ENCODE assay signal across 8 cellular contexts in the genomic region with DNA sequence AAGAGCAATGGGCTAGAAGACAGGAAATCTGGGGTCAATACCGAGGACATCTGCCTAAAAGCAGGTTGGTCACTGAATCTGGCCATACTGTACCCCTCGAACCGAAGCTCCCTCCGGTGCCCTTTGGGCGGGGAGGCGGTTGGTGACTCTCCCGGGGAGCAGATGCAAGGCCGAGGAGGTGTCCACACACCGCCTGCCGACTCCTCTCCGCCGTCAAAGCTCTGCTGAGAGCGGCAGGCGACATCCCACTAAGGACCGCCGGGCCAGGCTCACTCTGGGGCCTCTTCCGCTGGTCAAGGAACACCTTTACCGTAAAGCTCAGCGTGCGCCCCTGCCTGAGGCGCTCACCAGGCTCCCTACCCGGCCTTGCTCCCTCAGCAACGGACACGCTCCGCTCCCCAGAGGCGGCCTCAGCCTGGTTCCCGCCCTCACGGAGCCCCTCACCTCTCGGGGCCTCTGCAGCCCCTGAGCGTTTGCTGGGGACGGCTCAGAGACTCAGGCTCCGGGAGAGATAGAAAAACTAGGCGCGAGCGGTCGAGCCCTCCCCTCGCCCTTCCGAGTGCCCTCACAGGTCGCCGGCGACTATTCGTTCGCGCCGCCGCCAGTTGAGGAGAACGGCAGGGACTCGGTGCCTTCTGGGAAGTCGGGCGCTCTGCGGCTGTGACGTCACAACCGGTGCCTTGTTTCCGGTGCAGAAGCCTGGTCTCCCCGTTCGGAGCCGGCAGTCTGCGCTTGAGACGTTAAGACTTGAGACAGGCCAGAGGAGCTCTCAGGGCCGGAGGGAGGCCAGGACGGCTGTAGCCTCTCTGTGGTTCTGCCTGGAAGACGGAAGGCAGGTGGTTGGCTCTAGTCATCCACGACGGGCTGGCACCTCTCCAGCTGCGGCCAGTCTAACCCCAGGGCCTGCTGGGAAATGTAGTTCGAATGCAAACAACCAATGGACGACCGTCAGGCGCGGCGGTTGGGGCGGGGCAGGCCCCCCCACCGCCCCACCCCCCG. TPM values are rescaled to one million over a fixed set of nuclear protein-coding genes. Genes with fewer than 3 reads are reported as not detected.
DNase-seq lines count a peak whose midpoint lies in the region; ATAC-seq and TF ChIP-seq lines count a peak whose summit lies in the region.

ZNF200 (minus strand) TSS at position 616 of the 999 bp plus-strand sequence. CDS start 1,403 bp downstream, outside the sequence.

- H3K27me3 ChIP-seq in gastroesophageal sphincter (no peaks in the 10 kb centered on the region), neutrophil (no peaks in the 10 kb centered on the region)

- peak within 1 kb of the TSS; percentile 97 for H3K27ac Mint-ChIP-seq in HFFc6
- H3K27ac Mint-ChIP-seq in activated naive CD4-positive, alpha-beta T cell treated with anti-CD3 and anti-CD28 coated beads for 36 hours, result peak within 1 kb of the TSS; percentile 90

- peaks cover 22% of the 10 kb centered on the region for H3K9me3 Mint-ChIP-seq in HFFc6
- H3K9me3 Mint-ChIP-seq in activated naive CD4-positive, alpha-beta T cell treated with anti-CD3 and anti-CD28 coated beads for 36 hours, result peaks cover 18% of the 10 kb centered on the region

- 0 to 7% methylated on average over 3 to 7 of the region's 74 CpGs for WGBS in gastroesophageal sphincter (ENCODE audit: low coverage in 1 of 2), 2 donors

- H3K4me3 ChIP-seq in NB4 (ENCODE audit: low read depth, low read length) (peak within 1 kb of the TSS; percentile 95), gastroesophageal sphincter (peak within 1 kb of the TSS; percentile 53 to 68), neutrophil (ENCODE audit: low read depth in 1 of 2, low read length in 1 of 2) (peak within 1 kb of the TSS; percentile 86 to 95)

- intact Hi-C loops in activated naive CD4-positive, alpha-beta T cell treated with anti-CD3 and anti-CD28 coated beads for 36 hours (cut with micrococcal nuclease), result loop anchor here (1.0 to 2.0 kb wide), 7 partner anchors 20 to 166 kb away; partner anchors contain the start of genes OR1F1, TIGD7, ZNF174 and ZNF263

- CTCF ChIA-PET in activated naive CD4-positive, alpha-beta T cell treated with anti-CD3 and anti-CD28 coated beads for 36 hours (lab: Charles Lee), result interaction anchor here (0.6 kb wide), 1 partner anchor 87 kb away, joined by 5 read pairs; no protein-coding TSS in a partner anchor

- H3K4me1 ChIP-seq in gastroesophageal sphincter, result peaks cover 0 to 15% (median 0%) of the 10 kb centered on the region in 3 donors
- H3K4me1 ChIP-seq in neutrophil (ENCODE audit: control insufficient read depth in 1 of 2, insufficient read depth in 1 of 2, low read depth in 1 of 2, low read length in 1 of 2), result peaks cover 26 to 27% of the 10 kb centered on the region in 2 experiments

- H3K27ac ChIP-seq in gastroesophageal sphincter (peak within 1 kb of the TSS; percentile 40 to 98 (median 93)), neutrophil (peak within 1 kb of the TSS; percentile 99), substantia nigra (ENCODE audit: low read depth, low read length, poor library complexity, severe bottlenecking) (peak within 1 kb of the TSS; percentile 98)

- H3K4me1 Mint-ChIP-seq in HFFc6 (ENCODE audit: low read depth), result peaks cover 10% of the 10 kb centered on the region
- H3K4me1 Mint-ChIP-seq in activated naive CD4-positive, alpha-beta T cell treated with anti-CD3 and anti-CD28 coated beads for 36 hours (ENCODE audit: low read depth), result peaks cover 28% of the 10 kb centered on the region

- no peak for TF ChIP-seq EP300 in gastroesophageal sphincter (IDR thresholded peaks at IDR 0.05)

- H3K9me3 ChIP-seq in gastroesophageal sphincter (peaks cover 0 to 21% (median 0%) of the 10 kb centered on the region in 3 donors), neutrophil (no peaks in the 10 kb centered on the region)

- TF ChIP-seq POLR2A in NB4 (IDR thresholded peaks at IDR 0.05; ENCODE audit: extremely low read depth, insufficient read length), result peak; percentile 78
- peak; percentile 49 to 57 for TF ChIP-seq POLR2A in gastroesophageal sphincter (IDR thresholded peaks at IDR 0.05)

- peaks cover 47% of the 10 kb centered on the region for H3K36me3 Mint-ChIP-seq in HFFc6 (ENCODE audit: low read depth)
- H3K36me3 Mint-ChIP-seq in activated naive CD4-positive, alpha-beta T cell treated with anti-CD3 and anti-CD28 coated beads for 36 hours (ENCODE audit: low read depth), result peaks cover 40% of the 10 kb centered on the region

- H3K36me3 ChIP-seq in gastroesophageal sphincter (peaks cover 11 to 39% of the 10 kb centered on the region in 2 donors), neutrophil (peaks cover 32% of the 10 kb centered on the region)

- peak; percentile 99 for ATAC-seq in gastroesophageal sphincter

- no peak for TF ChIP-seq CTCF in HFFc6 (IDR thresholded peaks at IDR 0.05)
- TF ChIP-seq CTCF in NB4 (IDR thresholded peaks at IDR 0.05; ENCODE audit: low read depth, low read length), result no peak
- peak in 1 of 4 experiments; percentile 1 for TF ChIP-seq CTCF in gastroesophageal sphincter (IDR thresholded peaks at IDR 0.05)
- peak; percentile 58 for TF ChIP-seq CTCF in neutrophil (IDR thresholded peaks at IDR 0.05)

- H3K27me3 Mint-ChIP-seq in HFFc6 (ENCODE audit: insufficient read depth), result peaks cover 4% of the 10 kb centered on the region
- no peaks in the 10 kb centered on the region for H3K27me3 Mint-ChIP-seq in activated naive CD4-positive, alpha-beta T cell treated with anti-CD3 and anti-CD28 coated beads for 36 hours (ENCODE audit: low read depth)

- DNase-seq in GM04504 (ENCODE audit: low read depth) (peak; percentile 84), HFFc6 (peak; percentile 91), NB4 (ENCODE audit: low read depth) (peak; percentile 96), SK-N-DZ (ENCODE audit: low spot score) (peak; percentile 94), substantia nigra (lab: John Stamatoyannopoulos, UW) (peak; percentile 64 to 99 (median 92))
- DNase-seq in activated naive CD4-positive, alpha-beta T cell treated with anti-CD3 and anti-CD28 coated beads for 36 hours, result peak; percentile 98

- H3K4me3 Mint-ChIP-seq in HFFc6, result peak within 1 kb of the TSS; percentile 95
- H3K4me3 Mint-ChIP-seq in activated naive CD4-positive, alpha-beta T cell treated with anti-CD3 and anti-CD28 coated beads for 36 hours, result peak within 1 kb of the TSS; percentile 83

RNA-seq across cellular contexts. Expression of gene ZNF200, which starts in this region (rescaled TPM):
- total RNA-seq in HFFc6 (2021; fragmentation: NEBNext Ultra II Directional; extraction: Animal tissue kit (Norgen Biotek cat#: 25700)), result 1 to 10 TPM; 5.1 to 6.3 (median 5.7) TPM
- 9.5 and 12.0 TPM in 2 replicates for polyA plus RNA-seq in SK-N-DZ (2014; cell fraction: cytosol; rRNA removed)
- 9.0 and 10.5 TPM in 2 replicates for polyA plus RNA-seq in SK-N-DZ (2014; cell fraction: nucleus; rRNA removed)
- total RNA-seq in activated naive CD4-positive, alpha-beta T cell treated with anti-CD3 and anti-CD28 coated beads for 36 hours, result 10 to 100 TPM in 1 of 2 experiments, 1 to 10 TPM in 1; 9.7 to 10.1 TPM
- 10 to 100 TPM in 2 of 4 donors, 1 to 10 TPM in 2; 5.2 to 11.8 (median 8.0) TPM for total RNA-seq in gastroesophageal sphincter

Comparison
In these comparisons a context has a peak if more than half of its experiments do, and no peak if none do; other contexts are left out.
1. Peak in every context shown above with its lines: DNase-seq, ATAC-seq, H3K4me3 ChIP-seq and H3K27ac ChIP-seq.